8 cellular contexts compared by ENCODE assay signal in genomic region chr1:213987876-213988638, GRCh38. TPM values are rescaled to one million over a fixed set of nuclear protein-coding genes. Genes with fewer than 3 reads are reported as not detected.
DNase-seq lines count a peak whose midpoint lies in the region; ATAC-seq and TF ChIP-seq lines count a peak whose summit lies in the region.

PROX1 (plus strand) TSS chr1:213987973; CDS start chr1:213996536, 8,563 bp downstream.

- H3K9me3 Mint-ChIP-seq in MCF 10A (ENCODE audit: unreplicated experiment) = no peaks in the 10 kb centered on the region

- peak; percentile 89 to 90 (median 90) for ATAC-seq in psoas muscle

- CTCF ChIA-PET in MCF 10A (lab: Yijun Ruan, JAX) = interaction anchor here (0.6 to 1.4 kb wide), 9 partner anchors 82 to 829 kb away, joined by 3 to 7 read pairs (median 3); no protein-coding TSS in a partner anchor

- H3K4me1 ChIP-seq in SJCRH30 (peaks cover 20% of the 10 kb centered on the region), psoas muscle (peaks cover 12% of the 10 kb centered on the region)

- TF ChIP-seq CTCF in MCF 10A (IDR thresholded peaks at IDR 0.05; ENCODE audit: unreplicated experiment) (no peak), psoas muscle (IDR thresholded peaks at IDR 0.05) (no peak)

- peak; percentile 84 for DNase-seq in ELR (ENCODE audit: low read depth)
- peak; percentile 48 for DNase-seq in H7
- DNase-seq in MG63 = peak; percentile 69
- peak; percentile 96 for DNase-seq in SJCRH30
- DNase-seq in MCF 10A (ENCODE audit: unreplicated experiment) = peak; percentile 86
- peak in 44 of 51 donors; percentile 28 to 89 (median 76) for DNase-seq in hypothalamus (lab: John Stamatoyannopoulos, UW)
- DNase-seq in psoas muscle = peak; percentile 78 to 87
- no peak for DNase-seq in NK-92 (lab: John Stamatoyannopoulos, UW; ENCODE audit: unreplicated experiment)

- H3K27ac ChIP-seq in SJCRH30 (peak within 1 kb of the TSS; percentile 81), psoas muscle (peak within 1 kb of the TSS; percentile 85)

- H3K36me3 Mint-ChIP-seq in MCF 10A (ENCODE audit: insufficient read depth, unreplicated experiment) = no peaks in the 10 kb centered on the region

- POLR2A ChIA-PET in MCF 10A (lab: Yijun Ruan, JAX) = interaction anchor here (0.6 to 4.4 kb wide), 9 partner anchors 9 to 1201 kb away, joined by 3 to 31 read pairs (median 3); partner anchors contain the start of gene SMYD2

- H3K4me1 Mint-ChIP-seq in MCF 10A (ENCODE audit: insufficient read depth, unreplicated experiment) = peaks cover 15% of the 10 kb centered on the region

- intact Hi-C loops in MCF 10A (cut with micrococcal nuclease) (loop anchor here (2.0 kb wide), 1 partner anchor 135 kb away; no protein-coding TSS in a partner anchor), psoas muscle (cut with DNase I) (loop anchor here (5.0 to 10.0 kb wide), 4 partner anchors 39 to 743 kb away; no protein-coding TSS in a partner anchor)

- peak within 1 kb of the TSS; percentile 88 for H3K27ac Mint-ChIP-seq in MCF 10A (ENCODE audit: low read depth, unreplicated experiment)

- no peaks in the 10 kb centered on the region for H3K36me3 ChIP-seq in H7 (replicated peaks; ENCODE audit: control insufficient read depth, insufficient read depth, low read length)
- no peaks in the 10 kb centered on the region for H3K36me3 ChIP-seq in MG63
- H3K36me3 ChIP-seq in SJCRH30 = no peaks in the 10 kb centered on the region
- no peaks in the 10 kb centered on the region for H3K36me3 ChIP-seq in psoas muscle (ENCODE audit: insufficient read depth in 1 of 2, low read depth in 1 of 2)

- no TSS peak for BruUV-seq in MCF 10A (replicated peaks; lab: Mats Ljungman, UMichigan)

- H3K27me3 Mint-ChIP-seq in MCF 10A (ENCODE audit: insufficient read depth, unreplicated experiment) = peaks cover 97% of the 10 kb centered on the region

- H3K4me3 ChIP-seq in H7 (ENCODE audit: insufficient read depth, low read depth, low read length) = peak within 1 kb of the TSS; percentile 64
- peak within 1 kb of the TSS; percentile 42 for H3K4me3 ChIP-seq in MG63
- H3K4me3 ChIP-seq in SJCRH30 = peak within 1 kb of the TSS; percentile 74
- peak within 1 kb of the TSS; percentile 72 for H3K4me3 ChIP-seq in psoas muscle

- WGBS in psoas muscle, 3 donors = 0 to 1% (median 1%) methylated on average over 34 of the region's 34 CpGs

- H3K27me3 ChIP-seq in H7 (ENCODE audit: control insufficient read depth, insufficient read depth, low read length) (peaks cover 64% of the 10 kb centered on the region), MG63 (peaks cover 90% of the 10 kb centered on the region), SJCRH30 (no peaks in the 10 kb centered on the region), psoas muscle (ENCODE audit: insufficient read depth in 3 of 3, low read length in 2 of 3) (peaks cover 0 to 44% (median 4%) of the 10 kb centered on the region in 3 donors)

- H3K4me3 Mint-ChIP-seq in MCF 10A (ENCODE audit: unreplicated experiment) = peak within 1 kb of the TSS; percentile 92

- H3K9me3 ChIP-seq in MG63 (no peaks in the 10 kb centered on the region), SJCRH30 (replicated peaks) (no peaks in the 10 kb centered on the region), psoas muscle (no peaks in the 10 kb centered on the region)

RNA-seq across cellular contexts. Expression of gene PROX1, which starts in this region (rescaled TPM):
- 2.3 and 2.9 TPM in 2 replicates for total RNA-seq in H7 (2014; rRNA removed; shearing (Covaris generic))
- total RNA-seq in MG63 (2014; rRNA removed; shearing (Covaris generic); ENCODE audit: low replicate concordance) = not detected in 2 replicates
- 18.4 and 19.9 TPM in 2 replicates for total RNA-seq in SJCRH30 (2014; rRNA removed; shearing (Covaris generic))
- total RNA-seq in MCF 10A (2022) (0.61 TPM in 2 replicates), psoas muscle (10 to 100 TPM in 3 of 4 donors, 1 to 10 TPM in 1; 8.3 to 20.6 (median 18.3) TPM)
- polyA plus RNA-seq in psoas muscle = 1 to 10 TPM in 1 of 3 donors, under 1 TPM in 2; 0.40 to 1.7 (median 0.93) TPM

Comparison
In these comparisons a context has a peak if more than half of its experiments do, and no peak if none do; other contexts are left out.
1. Peak in DNase-seq and H3K4me3 ChIP-seq in MG63; RNA of the gene not detected or under 1 TPM.
2. Peak in DNase-seq in MCF 10A; RNA of the gene not detected or under 1 TPM.